19 cellular contexts compared by ENCODE assay signal in the genomic region with DNA sequence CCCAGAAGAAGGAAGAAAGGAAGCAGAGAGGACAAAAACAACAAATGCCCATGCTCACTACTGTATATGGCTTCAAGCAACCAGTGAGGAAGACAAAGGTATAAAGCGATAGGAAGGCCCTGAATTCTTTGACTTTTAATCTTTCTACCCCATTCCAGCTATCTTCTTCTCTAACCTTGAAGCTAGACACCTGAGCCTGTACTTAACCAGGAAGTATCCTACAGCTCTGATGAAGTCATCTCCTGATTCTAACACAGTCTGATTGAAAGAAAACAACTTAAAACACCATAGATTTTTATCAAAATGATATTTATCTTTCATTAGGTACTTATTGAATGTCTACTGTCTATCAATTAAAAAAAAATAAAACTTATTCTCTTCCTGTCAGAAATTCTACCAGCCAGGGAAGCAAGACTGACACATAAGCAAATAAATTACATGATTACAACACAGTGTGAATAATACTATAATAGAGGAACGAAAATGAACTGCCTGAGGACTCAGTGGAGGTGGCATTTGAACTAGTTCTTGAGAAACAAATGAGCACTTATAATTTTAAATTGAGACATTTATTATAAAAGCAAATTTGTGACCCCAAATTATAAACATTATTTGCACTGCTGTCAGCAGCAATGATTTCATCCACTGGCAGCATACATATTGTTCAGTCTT.
A peak's percentile ranks its signal among the peaks of the same experiment; 100 is the strongest.
DNase-seq lines count a peak whose midpoint lies in the region; TF ChIP-seq lines count a peak whose summit lies in the region.
"Had no signal": no experiment of that assay in that cellular context is flagged by ENCODE, and none has a peak within 500 bp of the region (broad histone marks: within the 10 kb centered on the region; RNA-seq: fewer than 3 reads in every experiment).

No MANE protein-coding gene starts in this region.

- H3K36me3 Mint-ChIP-seq in osteocyte (ENCODE audit: unreplicated experiment), result no peaks in the 10 kb centered on the region

- H3K4me1 ChIP-seq in HUES48 (ENCODE audit: control insufficient read depth, insufficient read depth, low read length) (peaks cover 58% of the 10 kb centered on the region), adipocyte (ENCODE audit: control insufficient read depth, insufficient read depth, low read length) (peaks cover 38% of the 10 kb centered on the region), smooth muscle cell (ENCODE audit: low read depth) (peaks cover 8% of the 10 kb centered on the region)

- no peak overlapping the region for H3K4me2 ChIP-seq in smooth muscle cell
- H3K4me2 ChIP-seq: hepatocyte had no signal

- H3K27me3 ChIP-seq in HUES48 (ENCODE audit: control insufficient read depth, insufficient read depth, low read length) (no peaks in the 10 kb centered on the region), adipocyte (replicated peaks; ENCODE audit: control insufficient read depth, insufficient read depth, low read length) (no peaks in the 10 kb centered on the region), smooth muscle cell (ENCODE audit: low read depth) (peaks cover 30% of the 10 kb centered on the region)
- H3K27me3 ChIP-seq: hepatocyte had no signal

- 87% methylated on average over 2 of the region's 2 CpGs for WGBS in smooth muscle cell (ENCODE audit: low lambda C conversion rate)

- TF ChIP-seq CTCF in osteocyte (IDR thresholded peaks at IDR 0.05) (no peak), smooth muscle cell (IDR thresholded peaks at IDR 0.05; ENCODE audit: borderline replicate concordance, insufficient read depth, poor library complexity, severe bottlenecking) (no peak)

- DNase-seq in CD1c-positive myeloid dendritic cell (ENCODE audit: extremely low spot score) (peak; percentile 40), adipocyte (ENCODE audit: low read depth) (no peak), kidney tubule cell (ENCODE audit: low spot score) (peak; percentile 43), midbrain (lab: John Stamatoyannopoulos, UW) (no peak), osteocyte (ENCODE audit: extremely low spot score, unreplicated experiment) (no peak), smooth muscle cell (lab: John Stamatoyannopoulos, UW; ENCODE audit: unreplicated experiment) (no peak), superior temporal gyrus (ENCODE audit: extremely low spot score) (no peak)
- DNase-seq: activated CD4-positive, CD25-positive, alpha-beta regulatory T cell; activated CD8-positive, alpha-beta T cell treated with anti-CD3 and anti-CD28 coated beads, Interleukin-2, amount 10 ng/mL, durations not matched to agents 7 days and 5 days; caudate nucleus; effector CD8-positive, alpha-beta T cell; left colon; NCI-H1105; NK-92 treated with Interleukin-12 subunit alpha and Interleukin-12 subunit beta, amount 100 ng/mL, for 24 hours; stimulated activated CD4-positive, alpha-beta T cell treated with anti-CD3 and anti-CD28 coated beads, Interleukin-1b, Interleukin-23, amount 100 ng/mL, for 48 hours; substantia nigra had no signal

- H3K9me3 Mint-ChIP-seq in osteocyte (ENCODE audit: unreplicated experiment), result no peaks in the 10 kb centered on the region

- H3K27me3 Mint-ChIP-seq in osteocyte (ENCODE audit: unreplicated experiment), result no peaks in the 10 kb centered on the region

- no peak overlapping the region for H2AFZ ChIP-seq in smooth muscle cell (ENCODE audit: low read depth)
- H2AFZ ChIP-seq: hepatocyte had no signal

- H3K9me3 ChIP-seq in HUES48 (ENCODE audit: control insufficient read depth, insufficient read depth, low read length) (no peaks in the 10 kb centered on the region), adipocyte (ENCODE audit: control insufficient read depth, low read length) (no peaks in the 10 kb centered on the region), smooth muscle cell (replicated peaks; ENCODE audit: low read depth) (no peaks in the 10 kb centered on the region)

- no peak overlapping the region for H3K4me3 Mint-ChIP-seq in osteocyte (ENCODE audit: unreplicated experiment)
- H3K4me3 Mint-ChIP-seq: activated CD8-positive, alpha-beta T cell treated with anti-CD3 and anti-CD28 coated beads, Interleukin-2, amount 10 ng/mL, durations not matched to agents 7 days and 5 days had no signal

- H3K9ac ChIP-seq in HUES48 (ENCODE audit: low read depth, low read length) (0 out of 2 replicates have a peak overlapping the region, but pooled peaks have one; percentile 12), adipocyte (ENCODE audit: low read length) (peak overlapping the region; percentile 2), smooth muscle cell (ENCODE audit: low read depth) (no peak overlapping the region)

- H4K20me1 ChIP-seq in smooth muscle cell (ENCODE audit: low read depth), result no peaks in the 10 kb centered on the region

- no peaks in the 10 kb centered on the region for H3K36me3 ChIP-seq in HUES48 (ENCODE audit: control insufficient read depth, insufficient read depth, low read length)
- no peaks in the 10 kb centered on the region for H3K36me3 ChIP-seq in adipocyte (ENCODE audit: control insufficient read depth, insufficient read depth, low read length, severe bottlenecking)
- no peaks in the 10 kb centered on the region for H3K36me3 ChIP-seq in smooth muscle cell (ENCODE audit: low read depth)

- H3K27ac ChIP-seq in HUES48 (ENCODE audit: low read depth, low read length) (peak overlapping the region; percentile 87), smooth muscle cell (ENCODE audit: low read depth) (no peak overlapping the region)
- H3K27ac ChIP-seq: hepatocyte had no signal

- H3F3A ChIP-seq in smooth muscle cell (ENCODE audit: low read depth), result no peaks in the 10 kb centered on the region

- no peak overlapping the region for H3K4me3 ChIP-seq in HUES48 (ENCODE audit: low read depth, low read length)
- H3K4me3 ChIP-seq in adipocyte (ENCODE audit: low read length), result no peak overlapping the region
- no peak overlapping the region for H3K4me3 ChIP-seq in smooth muscle cell
- H3K4me3 ChIP-seq: hepatocyte, K562 had no signal

- H3K27ac Mint-ChIP-seq in osteocyte (ENCODE audit: unreplicated experiment), result no peak overlapping the region

- no peaks in the 10 kb centered on the region for H3K79me2 ChIP-seq in smooth muscle cell (ENCODE audit: low read depth)
- H3K79me2 ChIP-seq: hepatocyte had no signal

- H3K4me1 Mint-ChIP-seq in osteocyte (ENCODE audit: unreplicated experiment), result peaks cover 2% of the 10 kb centered on the region

Comparison
In these comparisons a context has a peak if more than half of its experiments do, and no peak if none do; other contexts are left out.
1. DNase-seq: peak in CD1c-positive myeloid dendritic cell (single experiment) and kidney tubule cell (single experiment); none in adipocyte (single experiment), midbrain (single experiment), osteocyte (single experiment), smooth muscle cell (single experiment) and superior temporal gyrus (single experiment).